ENCODE assay signal across 8 cellular contexts in the genomic region with DNA sequence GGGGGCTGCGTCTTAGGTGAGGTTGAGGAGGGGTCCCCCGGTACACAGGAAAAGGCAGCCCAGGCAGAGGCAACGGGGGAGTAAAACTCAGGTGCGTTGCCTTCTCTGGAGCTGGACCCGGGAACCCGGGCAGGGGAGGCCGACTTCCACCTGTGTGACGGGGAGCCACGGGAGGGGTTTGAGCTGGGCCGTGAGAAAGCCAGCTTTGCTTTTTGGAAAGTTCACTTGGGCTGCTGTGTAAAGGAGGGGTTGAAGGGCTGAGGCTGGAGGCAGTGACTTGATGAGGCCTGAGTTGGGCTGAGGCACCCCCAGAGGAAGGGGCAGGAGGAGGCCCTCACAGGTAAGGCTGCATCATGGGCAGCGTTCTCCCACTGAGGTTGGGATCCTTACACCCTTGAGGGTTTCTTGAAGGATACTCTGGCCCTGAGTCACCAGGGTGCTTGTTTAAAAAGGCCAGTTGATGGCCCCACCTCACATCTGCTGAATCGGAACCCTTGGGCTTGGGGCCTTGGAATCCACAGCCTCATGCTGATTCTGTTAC. TPM values are rescaled to one million over a fixed set of nuclear protein-coding genes. Genes with fewer than 3 reads are reported as not detected.
A peak's percentile ranks its signal among the peaks of the same experiment; 100 is the strongest.
DNase-seq lines count a peak whose midpoint lies in the region; ATAC-seq and TF ChIP-seq lines count a peak whose summit lies in the region.

No MANE protein-coding gene starts in this region.

- no peak for TF ChIP-seq POLR2A in erythroblast (IDR thresholded peaks at IDR 0.05; ENCODE audit: low read length)

- H3K9me3 Mint-ChIP-seq in natural killer cell treated with Interleukin-12 subunit alpha and Interleukin-12 subunit beta and Interleukin-15 and Interleukin-18, amount 100 ng/mL, for 72 hours = no peaks in the 10 kb centered on the region
- H3K9me3 Mint-ChIP-seq in natural killer cell (no peaks in the 10 kb centered on the region), osteocyte (ENCODE audit: unreplicated experiment) (no peaks in the 10 kb centered on the region)

- H3K36me3 Mint-ChIP-seq in natural killer cell treated with Interleukin-12 subunit alpha and Interleukin-12 subunit beta and Interleukin-15 and Interleukin-18, amount 100 ng/mL, for 72 hours = no peaks in the 10 kb centered on the region
- H3K36me3 Mint-ChIP-seq in natural killer cell (no peaks in the 10 kb centered on the region), osteocyte (ENCODE audit: unreplicated experiment) (no peaks in the 10 kb centered on the region)

- H3K27me3 Mint-ChIP-seq in natural killer cell treated with Interleukin-12 subunit alpha and Interleukin-12 subunit beta and Interleukin-15 and Interleukin-18, amount 100 ng/mL, for 72 hours = peaks cover 8 to 30% of the 10 kb centered on the region in 2 donors
- H3K27me3 Mint-ChIP-seq in natural killer cell (ENCODE audit: low read depth in 2 of 2) (peaks cover 24 to 26% of the 10 kb centered on the region in 2 donors), osteocyte (ENCODE audit: unreplicated experiment) (no peaks in the 10 kb centered on the region)

- intact Hi-C loops in natural killer cell (cut with micrococcal nuclease) = no loop called here

- peak; percentile 54 for DNase-seq in natural killer cell treated with Interleukin-12 subunit alpha and Interleukin-12 subunit beta and Interleukin-15 and Interleukin-18, amount 100 ng/mL, for 72 hours (ENCODE audit: low spot score)
- DNase-seq in natural killer cell (no peak), fibroblast of gingiva (ENCODE audit: low read depth) (peak; percentile 37), osteocyte (ENCODE audit: extremely low spot score, unreplicated experiment) (no peak), SW 1271 (lab: John Stamatoyannopoulos, UW) (no peak), erythroblast (lab: John Stamatoyannopoulos, UW) (no peak)

- TF ChIP-seq CTCF in natural killer cell (IDR thresholded peaks at IDR 0.05) (no peak), osteocyte (IDR thresholded peaks at IDR 0.05) (no peak)

- H3K4me1 Mint-ChIP-seq in natural killer cell treated with Interleukin-12 subunit alpha and Interleukin-12 subunit beta and Interleukin-15 and Interleukin-18, amount 100 ng/mL, for 72 hours (ENCODE audit: low read depth in 2 of 2) = peaks cover 0 to 5% of the 10 kb centered on the region in 2 donors
- no peaks in the 10 kb centered on the region for H3K4me1 Mint-ChIP-seq in natural killer cell
- peaks cover 20% of the 10 kb centered on the region for H3K4me1 Mint-ChIP-seq in osteocyte (ENCODE audit: unreplicated experiment)

- no peak overlapping the region for H3K27ac Mint-ChIP-seq in natural killer cell treated with Interleukin-12 subunit alpha and Interleukin-12 subunit beta and Interleukin-15 and Interleukin-18, amount 100 ng/mL, for 72 hours
- H3K27ac Mint-ChIP-seq in natural killer cell = no peak overlapping the region
- H3K27ac Mint-ChIP-seq in osteocyte (ENCODE audit: unreplicated experiment) = no peak overlapping the region

- no peak overlapping the region for H3K4me3 Mint-ChIP-seq in natural killer cell treated with Interleukin-12 subunit alpha and Interleukin-12 subunit beta and Interleukin-15 and Interleukin-18, amount 100 ng/mL, for 72 hours
- H3K4me3 Mint-ChIP-seq in natural killer cell (no peak overlapping the region), osteocyte (ENCODE audit: unreplicated experiment) (peak overlapping the region; percentile 44)

- no peak for ATAC-seq in natural killer cell treated with Interleukin-12 subunit alpha and Interleukin-12 subunit beta and Interleukin-15 and Interleukin-18, amount 100 ng/mL, for 72 hours
- ATAC-seq in natural killer cell (no peak), HG02588 (IDR thresholded peaks at IDR 0.05; ENCODE audit: unreplicated experiment) (no peak), GM21825 (IDR thresholded peaks at IDR 0.05; ENCODE audit: unreplicated experiment) (no peak)

RNA-seq across cellular contexts. Expression of gene CHRDL2, which starts 47.2 kb away (rescaled TPM):
- not detected for total RNA-seq in natural killer cell treated with Interleukin-12 subunit alpha and Interleukin-12 subunit beta and Interleukin-15 and Interleukin-18, amount 100 ng/mL, for 72 hours
- total RNA-seq in natural killer cell = not detected
- not detected in 2 replicates for total RNA-seq in osteocyte

Comparison
In these comparisons a context has a peak if more than half of its experiments do, and no peak if none do; other contexts are left out.
1. DNase-seq: peak in natural killer cell treated with Interleukin-12 subunit alpha and Interleukin-12 subunit beta and Interleukin-15 and Interleukin-18, amount 100 ng/mL, for 72 hours (single experiment) and fibroblast of gingiva (single experiment); none in natural killer cell (single experiment), osteocyte (single experiment), SW 1271 (0 of 2) and erythroblast (0 of 2).